ENCODE assay signal across 2 cellular contexts in the genomic region with DNA sequence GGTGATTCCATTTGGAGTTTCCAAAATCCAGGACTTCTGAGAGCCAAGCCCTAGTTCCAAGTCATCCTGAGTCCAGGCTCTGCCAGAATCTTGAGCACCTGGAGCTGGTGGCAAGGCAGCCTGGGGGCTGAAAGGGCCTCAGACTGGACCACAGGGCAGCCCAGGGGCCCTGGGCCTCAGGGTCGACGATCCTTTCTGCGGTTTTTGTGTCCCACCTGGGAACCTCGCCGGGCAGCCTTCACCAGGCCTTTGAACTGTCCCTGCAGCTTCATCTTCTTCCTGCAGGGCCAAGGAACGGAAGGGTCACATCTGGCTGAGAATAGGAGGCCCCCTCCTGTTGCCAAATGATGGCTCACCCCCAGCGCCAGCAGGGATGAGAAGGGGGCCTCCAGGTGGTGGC.
TF ChIP-seq lines count a peak whose summit lies in the region.

No MANE protein-coding gene starts in this region.

TF ChIP-seq in GM23338, 12 proteins besides CTCF, POLR2A, EP300 and RAD21 (continues in another document):
- no peak for TF ChIP-seq STAT1 (IDR thresholded peaks at IDR 0.05; ENCODE audit: unreplicated experiment)
- no peak for TF ChIP-seq POLR2AphosphoS5 (IDR thresholded peaks at IDR 0.05; ENCODE audit: low read depth)
- no peak for TF ChIP-seq EZH2phosphoT487 (IDR thresholded peaks at IDR 0.05; ENCODE audit: unreplicated experiment)
- no peak for TF ChIP-seq ZNF462 (CRISPR knock-in tag; IDR thresholded peaks at IDR 0.05)
- no peak for TF ChIP-seq ZNF114 (CRISPR knock-in tag; IDR thresholded peaks at IDR 0.05)
- TF ChIP-seq NANOG (IDR thresholded peaks at IDR 0.05; ENCODE audit: borderline replicate concordance), result no peak
- no peak for TF ChIP-seq ZNF331 (CRISPR knock-in tag; IDR thresholded peaks at IDR 0.05; ENCODE audit: low read depth)
- no peak for TF ChIP-seq JUNB (IDR thresholded peaks at IDR 0.05; ENCODE audit: unreplicated experiment)
- TF ChIP-seq REST (IDR thresholded peaks at IDR 0.05; ENCODE audit: unreplicated experiment), result no peak
- TF ChIP-seq CREB1 (CRISPR knock-in tag; IDR thresholded peaks at IDR 0.05; ENCODE audit: low read depth), result no peak
- TF ChIP-seq EZH2 (IDR thresholded peaks at IDR 0.05; ENCODE audit: low read depth, unreplicated experiment), result no peak

TF ChIP-seq in K562, 482 proteins besides CTCF, POLR2A, EP300 and RAD21:
- no peak for TF ChIP-seq CHD7 (IDR thresholded peaks at IDR 0.05; ENCODE audit: low read depth, low read length)
- TF ChIP-seq CBFA2T3 (IDR thresholded peaks at IDR 0.05), result no peak
- no peak for TF ChIP-seq PYGO2 (tag; IDR thresholded peaks at IDR 0.05)
- no peak for TF ChIP-seq PHB (CRISPR knock-in tag; IDR thresholded peaks at IDR 0.05)
- TF ChIP-seq, protein P1, sequence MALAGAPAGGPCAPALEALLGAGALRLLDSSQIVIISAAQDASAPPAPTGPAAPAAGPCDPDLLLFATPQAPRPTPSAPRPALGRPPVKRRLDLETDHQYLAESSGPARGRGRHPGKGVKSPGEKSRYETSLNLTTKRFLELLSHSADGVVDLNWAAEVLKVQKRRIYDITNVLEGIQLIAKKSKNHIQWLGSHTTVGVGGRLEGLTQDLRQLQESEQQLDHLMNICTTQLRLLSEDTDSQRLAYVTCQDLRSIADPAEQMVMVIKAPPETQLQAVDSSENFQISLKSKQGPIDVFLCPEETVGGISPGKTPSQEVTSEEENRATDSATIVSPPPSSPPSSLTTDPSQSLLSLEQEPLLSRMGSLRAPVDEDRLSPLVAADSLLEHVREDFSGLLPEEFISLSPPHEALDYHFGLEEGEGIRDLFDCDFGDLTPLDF (CRISPR knock-in tag; IDR thresholded peaks at IDR 0.05), result no peak
- TF ChIP-seq CBFA2T2 (conservative IDR thresholded peaks at IDR 0.05), result no peak
- TF ChIP-seq DMBX1 (CRISPR knock-in tag; IDR thresholded peaks at IDR 0.05; ENCODE audit: borderline replicate concordance), result no peak
- TF ChIP-seq LEF1 (IDR thresholded peaks at IDR 0.05), result no peak
- TF ChIP-seq, protein P2, sequence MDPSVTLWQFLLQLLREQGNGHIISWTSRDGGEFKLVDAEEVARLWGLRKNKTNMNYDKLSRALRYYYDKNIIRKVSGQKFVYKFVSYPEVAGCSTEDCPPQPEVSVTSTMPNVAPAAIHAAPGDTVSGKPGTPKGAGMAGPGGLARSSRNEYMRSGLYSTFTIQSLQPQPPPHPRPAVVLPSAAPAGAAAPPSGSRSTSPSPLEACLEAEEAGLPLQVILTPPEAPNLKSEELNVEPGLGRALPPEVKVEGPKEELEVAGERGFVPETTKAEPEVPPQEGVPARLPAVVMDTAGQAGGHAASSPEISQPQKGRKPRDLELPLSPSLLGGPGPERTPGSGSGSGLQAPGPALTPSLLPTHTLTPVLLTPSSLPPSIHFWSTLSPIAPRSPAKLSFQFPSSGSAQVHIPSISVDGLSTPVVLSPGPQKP (CRISPR knock-in tag; IDR thresholded peaks at IDR 0.05), result no peak
